In the genomic region with DNA sequence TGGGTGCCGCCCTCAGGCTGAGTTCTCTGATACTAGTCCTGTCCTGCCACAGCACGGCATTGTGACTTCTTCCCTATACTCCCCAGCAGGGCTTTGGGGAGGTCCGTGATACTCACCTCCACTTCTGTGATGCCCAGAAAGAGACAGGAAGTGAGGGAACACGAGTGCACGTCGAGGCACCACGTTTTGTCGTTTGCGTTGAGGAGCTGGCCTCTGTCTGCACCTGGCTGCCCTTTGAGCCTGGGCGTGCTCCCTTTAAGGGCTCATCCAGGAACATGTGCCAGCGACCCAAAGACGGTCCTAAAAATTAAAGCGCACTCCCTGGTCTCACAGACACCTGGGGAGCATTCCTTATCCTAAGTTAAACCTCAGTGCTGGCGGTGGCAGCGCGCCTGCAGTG, we compare ENCODE assay signal across 1 cellular context.
TF ChIP-seq lines count a peak whose summit lies in the region.

No MANE protein-coding gene starts in this region.

TF ChIP-seq in H1, 55 proteins besides CTCF, POLR2A, EP300 and RAD21 (continued from another document):
- TF ChIP-seq, protein P1, sequence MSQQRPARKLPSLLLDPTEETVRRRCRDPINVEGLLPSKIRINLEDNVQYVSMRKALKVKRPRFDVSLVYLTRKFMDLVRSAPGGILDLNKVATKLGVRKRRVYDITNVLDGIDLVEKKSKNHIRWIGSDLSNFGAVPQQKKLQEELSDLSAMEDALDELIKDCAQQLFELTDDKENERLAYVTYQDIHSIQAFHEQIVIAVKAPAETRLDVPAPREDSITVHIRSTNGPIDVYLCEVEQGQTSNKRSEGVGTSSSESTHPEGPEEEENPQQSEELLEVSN (IDR thresholded peaks at IDR 0.05) = no peak
